Comparison of ENCODE assay signal across 2 cellular contexts in the genomic region with DNA sequence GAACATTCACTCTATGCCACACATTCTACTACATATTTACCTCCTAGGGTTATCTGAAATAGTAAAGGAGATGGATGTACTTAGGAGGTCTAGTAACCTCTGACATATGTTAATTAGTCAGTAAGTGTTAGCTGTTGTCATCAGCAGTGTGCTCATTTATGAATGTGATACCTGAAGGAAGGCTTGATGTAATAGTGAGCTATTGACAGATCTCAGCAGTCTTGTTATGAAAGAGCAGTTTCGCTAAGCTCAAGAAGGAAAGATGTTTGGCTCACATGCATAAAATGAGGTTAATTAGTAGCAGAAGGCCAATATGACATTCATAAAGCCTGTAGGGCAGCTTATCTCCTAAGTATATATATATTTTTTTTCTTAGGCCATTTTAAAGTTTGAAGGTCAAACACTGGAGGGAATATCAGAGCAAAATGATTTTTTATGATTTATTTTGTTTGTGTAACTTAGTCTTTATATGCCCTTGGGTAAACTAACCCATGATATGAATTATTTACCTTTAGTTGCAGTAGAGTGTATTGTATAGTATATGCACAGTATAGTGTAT.
A peak's percentile ranks its signal among the peaks of the same experiment; 100 is the strongest.
TF ChIP-seq lines count a peak whose summit lies in the region.

No MANE protein-coding gene starts in this region.

TF ChIP-seq in liver, 16 proteins besides CTCF, POLR2A, EP300 and RAD21:
- TF ChIP-seq RXRA (IDR thresholded peaks at IDR 0.05) (peak in 1 of 2 donors; percentile 11), FOXA2 (IDR thresholded peaks at IDR 0.05) (peak; percentile 14), EGR1 (IDR thresholded peaks at IDR 0.05; ENCODE audit: low read depth in 2 of 2) (no peak)
- TF ChIP-seq, protein P1, sequence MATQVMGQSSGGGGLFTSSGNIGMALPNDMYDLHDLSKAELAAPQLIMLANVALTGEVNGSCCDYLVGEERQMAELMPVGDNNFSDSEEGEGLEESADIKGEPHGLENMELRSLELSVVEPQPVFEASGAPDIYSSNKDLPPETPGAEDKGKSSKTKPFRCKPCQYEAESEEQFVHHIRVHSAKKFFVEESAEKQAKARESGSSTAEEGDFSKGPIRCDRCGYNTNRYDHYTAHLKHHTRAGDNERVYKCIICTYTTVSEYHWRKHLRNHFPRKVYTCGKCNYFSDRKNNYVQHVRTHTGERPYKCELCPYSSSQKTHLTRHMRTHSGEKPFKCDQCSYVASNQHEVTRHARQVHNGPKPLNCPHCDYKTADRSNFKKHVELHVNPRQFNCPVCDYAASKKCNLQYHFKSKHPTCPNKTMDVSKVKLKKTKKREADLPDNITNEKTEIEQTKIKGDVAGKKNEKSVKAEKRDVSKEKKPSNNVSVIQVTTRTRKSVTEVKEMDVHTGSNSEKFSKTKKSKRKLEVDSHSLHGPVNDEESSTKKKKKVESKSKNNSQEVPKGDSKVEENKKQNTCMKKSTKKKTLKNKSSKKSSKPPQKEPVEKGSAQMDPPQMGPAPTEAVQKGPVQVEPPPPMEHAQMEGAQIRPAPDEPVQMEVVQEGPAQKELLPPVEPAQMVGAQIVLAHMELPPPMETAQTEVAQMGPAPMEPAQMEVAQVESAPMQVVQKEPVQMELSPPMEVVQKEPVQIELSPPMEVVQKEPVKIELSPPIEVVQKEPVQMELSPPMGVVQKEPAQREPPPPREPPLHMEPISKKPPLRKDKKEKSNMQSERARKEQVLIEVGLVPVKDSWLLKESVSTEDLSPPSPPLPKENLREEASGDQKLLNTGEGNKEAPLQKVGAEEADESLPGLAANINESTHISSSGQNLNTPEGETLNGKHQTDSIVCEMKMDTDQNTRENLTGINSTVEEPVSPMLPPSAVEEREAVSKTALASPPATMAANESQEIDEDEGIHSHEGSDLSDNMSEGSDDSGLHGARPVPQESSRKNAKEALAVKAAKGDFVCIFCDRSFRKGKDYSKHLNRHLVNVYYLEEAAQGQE (IDR thresholded peaks at IDR 0.05), result no peak

TF ChIP-seq in HepG2, 621 proteins besides CTCF, POLR2A, EP300 and RAD21:
- no peak for TF ChIP-seq NFE2 (CRISPR knock-in tag; IDR thresholded peaks at IDR 0.05)
- no peak for TF ChIP-seq ZNF776 (CRISPR knock-in tag; IDR thresholded peaks at IDR 0.05)
- TF ChIP-seq THAP11 (CRISPR knock-in tag; IDR thresholded peaks at IDR 0.05), result no peak
- TF ChIP-seq, protein P2, sequence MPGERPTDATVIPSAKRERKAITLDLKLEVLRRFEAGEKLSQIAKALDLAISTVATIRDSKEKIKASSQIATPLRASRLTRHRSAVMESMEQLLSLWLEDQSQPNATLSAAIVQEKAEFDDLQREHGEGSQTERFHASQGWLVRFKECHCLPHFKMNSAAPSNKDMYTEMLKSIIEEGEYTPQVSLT (CRISPR knock-in tag; IDR thresholded peaks at IDR 0.05; ENCODE audit: borderline replicate concordance, low read depth), result no peak
- TF ChIP-seq NFKB2 (CRISPR knock-in tag; IDR thresholded peaks at IDR 0.05; ENCODE audit: borderline replicate concordance), result no peak
- TF ChIP-seq, protein P3, sequence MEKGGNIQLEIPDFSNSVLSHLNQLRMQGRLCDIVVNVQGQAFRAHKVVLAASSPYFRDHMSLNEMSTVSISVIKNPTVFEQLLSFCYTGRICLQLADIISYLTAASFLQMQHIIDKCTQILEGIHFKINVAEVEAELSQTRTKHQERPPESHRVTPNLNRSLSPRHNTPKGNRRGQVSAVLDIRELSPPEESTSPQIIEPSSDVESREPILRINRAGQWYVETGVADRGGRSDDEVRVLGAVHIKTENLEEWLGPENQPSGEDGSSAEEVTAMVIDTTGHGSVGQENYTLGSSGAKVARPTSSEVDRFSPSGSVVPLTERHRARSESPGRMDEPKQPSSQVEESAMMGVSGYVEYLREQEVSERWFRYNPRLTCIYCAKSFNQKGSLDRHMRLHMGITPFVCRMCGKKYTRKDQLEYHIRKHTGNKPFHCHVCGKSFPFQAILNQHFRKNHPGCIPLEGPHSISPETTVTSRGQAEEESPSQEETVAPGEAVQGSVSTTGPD (CRISPR knock-in tag; IDR thresholded peaks at IDR 0.05), result no peak
- no peak for TF ChIP-seq ZNF567 (CRISPR knock-in tag; IDR thresholded peaks at IDR 0.05; ENCODE audit: borderline replicate concordance)
- TF ChIP-seq SNAI1 (CRISPR knock-in tag; IDR thresholded peaks at IDR 0.05; ENCODE audit: borderline replicate concordance), result no peak
- no peak for TF ChIP-seq MAZ (IDR thresholded peaks at IDR 0.05; ENCODE audit: borderline replicate concordance, low read depth, low read length)
- TF ChIP-seq MAZ (CRISPR knock-in tag; IDR thresholded peaks at IDR 0.05; ENCODE audit: low read depth), result no peak
- TF ChIP-seq ZNF703 (CRISPR knock-in tag; IDR thresholded peaks at IDR 0.05; ENCODE audit: borderline replicate concordance), result no peak
- TF ChIP-seq, protein P4, sequence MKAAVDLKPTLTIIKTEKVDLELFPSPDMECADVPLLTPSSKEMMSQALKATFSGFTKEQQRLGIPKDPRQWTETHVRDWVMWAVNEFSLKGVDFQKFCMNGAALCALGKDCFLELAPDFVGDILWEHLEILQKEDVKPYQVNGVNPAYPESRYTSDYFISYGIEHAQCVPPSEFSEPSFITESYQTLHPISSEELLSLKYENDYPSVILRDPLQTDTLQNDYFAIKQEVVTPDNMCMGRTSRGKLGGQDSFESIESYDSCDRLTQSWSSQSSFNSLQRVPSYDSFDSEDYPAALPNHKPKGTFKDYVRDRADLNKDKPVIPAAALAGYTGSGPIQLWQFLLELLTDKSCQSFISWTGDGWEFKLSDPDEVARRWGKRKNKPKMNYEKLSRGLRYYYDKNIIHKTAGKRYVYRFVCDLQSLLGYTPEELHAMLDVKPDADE (CRISPR knock-in tag; IDR thresholded peaks at IDR 0.05), result no peak
- TF ChIP-seq MED13 (CRISPR knock-in tag; IDR thresholded peaks at IDR 0.05), result no peak
- TF ChIP-seq PAF1 (CRISPR knock-in tag; IDR thresholded peaks at IDR 0.05), result no peak
- TF ChIP-seq, protein P5, sequence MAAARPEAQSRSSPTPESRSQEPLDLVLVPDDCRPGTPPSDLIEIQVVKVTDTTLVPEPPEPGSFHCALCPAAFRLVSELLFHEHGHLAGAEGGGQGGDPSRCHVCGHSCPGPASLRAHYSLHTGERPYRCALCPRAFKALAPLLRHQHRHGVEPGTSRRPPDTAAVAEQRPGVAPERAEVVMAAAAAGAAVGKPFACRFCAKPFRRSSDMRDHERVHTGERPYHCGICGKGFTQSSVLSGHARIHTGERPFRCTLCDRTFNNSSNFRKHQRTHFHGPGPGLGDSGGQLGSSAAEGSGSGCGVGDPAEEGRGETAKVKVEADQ (CRISPR knock-in tag; IDR thresholded peaks at IDR 0.05; ENCODE audit: borderline replicate concordance), result no peak
- TF ChIP-seq, protein P6, sequence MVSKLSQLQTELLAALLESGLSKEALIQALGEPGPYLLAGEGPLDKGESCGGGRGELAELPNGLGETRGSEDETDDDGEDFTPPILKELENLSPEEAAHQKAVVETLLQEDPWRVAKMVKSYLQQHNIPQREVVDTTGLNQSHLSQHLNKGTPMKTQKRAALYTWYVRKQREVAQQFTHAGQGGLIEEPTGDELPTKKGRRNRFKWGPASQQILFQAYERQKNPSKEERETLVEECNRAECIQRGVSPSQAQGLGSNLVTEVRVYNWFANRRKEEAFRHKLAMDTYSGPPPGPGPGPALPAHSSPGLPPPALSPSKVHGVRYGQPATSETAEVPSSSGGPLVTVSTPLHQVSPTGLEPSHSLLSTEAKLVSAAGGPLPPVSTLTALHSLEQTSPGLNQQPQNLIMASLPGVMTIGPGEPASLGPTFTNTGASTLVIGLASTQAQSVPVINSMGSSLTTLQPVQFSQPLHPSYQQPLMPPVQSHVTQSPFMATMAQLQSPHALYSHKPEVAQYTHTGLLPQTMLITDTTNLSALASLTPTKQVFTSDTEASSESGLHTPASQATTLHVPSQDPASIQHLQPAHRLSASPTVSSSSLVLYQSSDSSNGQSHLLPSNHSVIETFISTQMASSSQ (IDR thresholded peaks at IDR 0.05; ENCODE audit: low read depth), result no peak
- TF ChIP-seq, protein P6 (CRISPR knock-in tag; IDR thresholded peaks at IDR 0.05; ENCODE audit: borderline replicate concordance), result no peak
- no peak for TF ChIP-seq ZNF549 (CRISPR knock-in tag; IDR thresholded peaks at IDR 0.05)
- TF ChIP-seq ZNF816 (CRISPR knock-in tag; IDR thresholded peaks at IDR 0.05; ENCODE audit: borderline replicate concordance), result no peak
